In the genomic region with DNA sequence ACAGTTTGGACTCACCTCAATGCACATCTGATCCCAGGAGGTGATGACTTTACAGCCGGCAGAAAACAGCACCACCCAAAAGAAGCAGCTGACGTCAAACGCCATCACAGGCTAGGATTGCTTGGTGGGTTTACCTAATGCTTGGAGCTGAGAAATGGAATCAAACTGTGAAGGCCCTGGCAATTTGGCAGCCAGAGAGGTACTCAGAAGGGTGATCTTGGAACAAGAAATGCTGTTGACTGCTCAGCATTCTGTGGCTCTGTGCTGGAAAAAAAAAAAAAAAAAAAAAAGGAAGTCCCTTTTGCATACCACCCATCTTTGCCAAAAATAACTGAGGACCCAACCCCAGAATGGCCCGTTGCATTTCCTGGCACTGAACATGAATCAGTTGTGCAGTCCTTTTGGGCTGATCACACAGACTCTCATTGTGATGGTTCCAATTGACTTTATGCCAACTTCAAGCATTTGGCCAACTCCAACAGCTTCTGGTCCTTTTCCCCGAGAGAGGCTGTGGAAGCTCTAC, we compare ENCODE assay signal across 10 cellular contexts. TPM values are rescaled to one million over a fixed set of nuclear protein-coding genes. Genes with fewer than 3 reads are reported as not detected.
DNase-seq lines count a peak whose midpoint lies in the region; ATAC-seq and TF ChIP-seq lines count a peak whose summit lies in the region.
"Had no signal": no experiment of that assay in that cellular context is flagged by ENCODE, and none has a peak within 500 bp of the region (broad histone marks: within the 10 kb centered on the region; RNA-seq: fewer than 3 reads in every experiment).

TSS of gene CD180 (minus strand) at position 263 of the 523 bp plus-strand sequence. CDS start at position 105, 158 bp downstream.

- H3K36me3 Mint-ChIP-seq in naive B cell: peaks cover 28 to 43% of the 10 kb centered on the region in 2 donors
- H3K36me3 Mint-ChIP-seq: type B pancreatic cell had no signal

- peak within 1 kb of the TSS; percentile 13 for H3K4me3 ChIP-seq in GM12865 (ENCODE audit: low read depth, low read length)

- peaks cover 73 to 83% (median 82%) of the 10 kb centered on the region in 3 donors for H3K4me1 Mint-ChIP-seq in naive B cell

- H3K4me3 Mint-ChIP-seq in naive B cell: peak within 1 kb of the TSS; percentile 90 to 98 (median 95)
- H3K4me3 Mint-ChIP-seq: type B pancreatic cell had no signal

- H3K27ac Mint-ChIP-seq in naive B cell: peak within 1 kb of the TSS; percentile 94 to 100 (median 98)
- H3K27ac Mint-ChIP-seq: type B pancreatic cell had no signal

- no peak for TF ChIP-seq CTCF in GM12865 (IDR thresholded peaks at IDR 0.05; ENCODE audit: insufficient read depth, low read depth, low read length, missing control alignments)

- peak; percentile 32 for DNase-seq in GM12865 (ENCODE audit: low read depth)
- peak in 47 of 58 donors; percentile 11 to 91 (median 60) for DNase-seq in anterior cingulate cortex (lab: John Stamatoyannopoulos, UW)
- peak; percentile 56 for DNase-seq in naive B cell
- DNase-seq in NCI-H2171 treated with DMSO at 0.1 percent for 48 hours (lab: John Stamatoyannopoulos, UW): no peak
- no peak for DNase-seq in AG08396 (ENCODE audit: low spot score)
- no peak for DNase-seq in NK-92 (lab: John Stamatoyannopoulos, UW; ENCODE audit: unreplicated experiment)
- DNase-seq in activated CD8-positive, alpha-beta memory T cell treated with anti-CD3 and anti-CD28 coated beads, Interleukin-2, amount 50 U/mL, for 4 hours: no peak
- DNase-seq: dermis blood vessel endothelial cell had no signal

- no peaks in the 10 kb centered on the region for H3K27me3 Mint-ChIP-seq in naive B cell

- peak; percentile 35 for ATAC-seq in HG02678 (IDR thresholded peaks at IDR 0.05; ENCODE audit: unreplicated experiment)
- peak; percentile 41 to 43 for ATAC-seq in naive B cell (ENCODE audit: low read depth in 2 of 2)

- peaks cover 0 to 15% (median 5%) of the 10 kb centered on the region in 7 donors for H3K9me3 Mint-ChIP-seq in naive B cell

RNA-seq across cellular contexts. Expression of gene CD180, which starts in this region (rescaled TPM):
- polyA plus RNA-seq in naive B cell (ENCODE audit: low read depth in 6 of 6): 100 to 1,000 TPM in 3 of 6 donors, 10 to 100 TPM in 3; 29.6 to 131 (median 91.3) TPM

Comparison
In these comparisons a context has a peak if more than half of its experiments do, and no peak if none do; other contexts are left out.
1. DNase-seq: peak in GM12865 (single experiment), anterior cingulate cortex (47 of 58) and naive B cell (single experiment); none in NCI-H2171 treated with DMSO at 0.1 percent for 48 hours (single experiment), AG08396 (single experiment), NK-92 (single experiment) and activated CD8-positive, alpha-beta memory T cell treated with anti-CD3 and anti-CD28 coated beads, Interleukin-2, amount 50 U/mL, for 4 hours (single experiment).